ENCODE assay signal across 1 cellular context in the genomic region with DNA sequence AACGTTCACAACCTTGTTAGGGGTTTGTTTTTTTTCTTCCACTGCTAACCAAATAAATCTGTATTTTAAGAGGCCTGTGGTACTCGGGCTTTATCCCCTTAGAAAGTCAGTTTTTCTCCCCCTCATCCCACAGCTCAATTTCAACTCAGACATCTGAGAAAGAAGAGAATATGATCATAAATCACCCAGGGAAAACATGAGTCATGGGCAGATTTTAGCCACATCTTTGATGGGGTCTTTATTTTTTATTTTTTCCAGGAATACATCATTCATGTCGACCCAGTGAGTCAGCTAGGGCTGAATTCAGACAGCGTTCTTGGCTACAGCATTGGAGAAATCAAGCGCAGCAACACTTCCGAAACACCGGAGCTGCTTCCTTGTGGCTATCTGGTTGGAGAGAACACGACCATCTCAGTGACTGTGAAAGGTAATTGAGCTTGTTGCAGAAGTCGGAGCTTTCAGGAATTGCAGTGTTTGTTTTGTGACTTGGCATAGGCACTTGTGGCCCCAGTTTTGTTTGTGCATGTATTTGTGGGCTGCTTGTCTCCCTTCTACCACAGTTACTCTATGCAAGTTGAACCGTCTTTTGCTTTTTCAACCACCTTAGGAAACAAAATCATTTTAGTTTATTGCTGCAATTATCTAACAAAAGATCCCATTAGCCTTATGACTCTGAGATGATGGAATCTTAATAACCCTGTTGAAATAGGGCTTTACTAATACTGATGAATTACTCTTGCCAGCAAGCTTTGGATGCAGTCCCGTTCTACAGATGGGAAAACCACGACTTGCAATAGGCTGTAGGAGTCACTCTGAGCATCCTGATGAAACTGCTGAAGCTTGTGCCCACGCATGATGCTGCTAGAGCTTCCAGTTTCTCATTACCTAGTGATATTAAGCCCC.
A peak's percentile ranks its signal among the peaks of the same experiment; 100 is the strongest.
TF ChIP-seq lines count a peak whose summit lies in the region.

No MANE protein-coding gene starts in this region.

TF ChIP-seq in HEK293, 187 proteins besides CTCF, POLR2A, EP300 and RAD21 (continued from another document and continues in another):
- TF ChIP-seq, protein P1, sequence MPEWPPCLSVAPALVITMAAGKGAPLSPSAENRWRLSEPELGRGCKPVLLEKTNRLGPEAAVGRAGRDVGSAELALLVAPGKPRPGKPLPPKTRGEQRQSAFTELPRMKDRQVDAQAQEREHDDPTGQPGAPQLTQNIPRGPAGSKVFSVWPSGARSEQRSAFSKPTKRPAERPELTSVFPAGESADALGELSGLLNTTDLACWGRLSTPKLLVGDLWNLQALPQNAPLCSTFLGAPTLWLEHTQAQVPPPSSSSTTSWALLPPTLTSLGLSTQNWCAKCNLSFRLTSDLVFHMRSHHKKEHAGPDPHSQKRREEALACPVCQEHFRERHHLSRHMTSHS (tag by site-specific recombination; IDR thresholded peaks at IDR 0.05) = no peak
- TF ChIP-seq, protein P2, sequence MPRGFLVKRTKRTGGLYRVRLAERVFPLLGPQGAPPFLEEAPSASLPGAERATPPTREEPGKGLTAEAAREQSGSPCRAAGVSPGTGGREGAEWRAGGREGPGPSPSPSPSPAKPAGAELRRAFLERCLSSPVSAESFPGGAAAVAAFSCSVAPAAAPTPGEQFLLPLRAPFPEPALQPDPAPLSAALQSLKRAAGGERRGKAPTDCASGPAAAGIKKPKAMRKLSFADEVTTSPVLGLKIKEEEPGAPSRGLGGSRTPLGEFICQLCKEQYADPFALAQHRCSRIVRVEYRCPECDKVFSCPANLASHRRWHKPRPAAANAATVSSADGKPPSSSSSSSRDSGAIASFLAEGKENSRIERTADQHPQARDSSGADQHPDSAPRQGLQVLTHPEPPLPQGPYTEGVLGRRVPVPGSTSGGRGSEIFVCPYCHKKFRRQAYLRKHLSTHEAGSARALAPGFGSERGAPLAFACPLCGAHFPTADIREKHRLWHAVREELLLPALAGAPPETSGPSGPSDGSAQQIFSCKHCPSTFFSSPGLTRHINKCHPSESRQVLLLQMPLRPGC (tag by site-specific recombination; IDR thresholded peaks at IDR 0.05) = 0 out of 2 replicates have a peak, but pooled peaks have one; percentile 23
- TF ChIP-seq OSR2 (tag by site-specific recombination; IDR thresholded peaks at IDR 0.05) = peak; percentile 64
- no peak for TF ChIP-seq ZSCAN23 (tag by site-specific recombination; IDR thresholded peaks at IDR 0.05)
- TF ChIP-seq EGR2 (tag by site-specific recombination; IDR thresholded peaks at IDR 0.05; ENCODE audit: low read depth) = no peak
- TF ChIP-seq ZNF169 (tag by site-specific recombination; IDR thresholded peaks at IDR 0.05) = no peak
- TF ChIP-seq ZNF621 (tag by site-specific recombination; IDR thresholded peaks at IDR 0.05) = no peak
- TF ChIP-seq ZEB2 (tag by site-specific recombination; IDR thresholded peaks at IDR 0.05) = 0 out of 2 replicates have a peak, but pooled peaks have one; percentile 41
- TF ChIP-seq, protein P3, sequence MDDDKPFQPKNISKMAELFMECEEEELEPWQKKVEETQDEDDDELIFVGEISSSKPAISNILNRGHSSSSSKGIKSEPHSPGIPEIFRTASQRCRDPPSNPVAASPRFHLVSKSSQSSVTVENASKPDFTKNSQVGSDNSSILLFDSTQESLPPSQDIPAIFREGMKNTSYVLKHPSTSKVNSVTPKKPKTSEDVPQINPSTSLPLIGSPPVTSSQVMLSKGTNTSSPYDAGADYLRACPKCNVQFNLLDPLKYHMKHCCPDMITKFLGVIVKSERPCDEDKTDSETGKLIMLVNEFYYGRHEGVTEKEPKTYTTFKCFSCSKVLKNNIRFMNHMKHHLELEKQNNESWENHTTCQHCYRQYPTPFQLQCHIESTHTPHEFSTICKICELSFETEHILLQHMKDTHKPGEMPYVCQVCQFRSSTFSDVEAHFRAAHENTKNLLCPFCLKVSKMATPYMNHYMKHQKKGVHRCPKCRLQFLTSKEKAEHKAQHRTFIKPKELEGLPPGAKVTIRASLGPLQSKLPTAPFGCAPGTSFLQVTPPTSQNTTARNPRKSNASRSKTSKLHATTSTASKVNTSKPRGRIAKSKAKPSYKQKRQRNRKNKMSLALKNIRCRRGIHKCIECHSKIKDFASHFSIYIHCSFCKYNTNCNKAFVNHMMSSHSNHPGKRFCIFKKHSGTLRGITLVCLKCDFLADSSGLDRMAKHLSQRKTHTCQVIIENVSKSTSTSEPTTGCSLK (tag by site-specific recombination; IDR thresholded peaks at IDR 0.05) = no peak
- TF ChIP-seq ZBTB8A (tag by site-specific recombination; IDR thresholded peaks at IDR 0.05) = no peak; the same call in 1 of the 2 replicates
- TF ChIP-seq ZNF335 (tag by site-specific recombination; conservative IDR thresholded peaks at IDR 0.05) = no peak
- TF ChIP-seq, protein P4, sequence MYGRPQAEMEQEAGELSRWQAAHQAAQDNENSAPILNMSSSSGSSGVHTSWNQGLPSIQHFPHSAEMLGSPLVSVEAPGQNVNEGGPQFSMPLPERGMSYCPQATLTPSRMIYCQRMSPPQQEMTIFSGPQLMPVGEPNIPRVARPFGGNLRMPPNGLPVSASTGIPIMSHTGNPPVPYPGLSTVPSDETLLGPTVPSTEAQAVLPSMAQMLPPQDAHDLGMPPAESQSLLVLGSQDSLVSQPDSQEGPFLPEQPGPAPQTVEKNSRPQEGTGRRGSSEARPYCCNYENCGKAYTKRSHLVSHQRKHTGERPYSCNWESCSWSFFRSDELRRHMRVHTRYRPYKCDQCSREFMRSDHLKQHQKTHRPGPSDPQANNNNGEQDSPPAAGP (tag by site-specific recombination; IDR thresholded peaks at IDR 0.05) = no peak
- TF ChIP-seq ZNF670 (tag by site-specific recombination; IDR thresholded peaks at IDR 0.05; ENCODE audit: low read depth) = no peak
- peak; percentile 44; the same call in 1 of the 2 replicates for TF ChIP-seq SCRT1 (tag by site-specific recombination; IDR thresholded peaks at IDR 0.05; ENCODE audit: borderline replicate concordance)
- no peak for TF ChIP-seq ZNF324 (tag by site-specific recombination; IDR thresholded peaks at IDR 0.05)
- TF ChIP-seq ZNF658 (tag by site-specific recombination; IDR thresholded peaks at IDR 0.05) = no peak
- no peak for TF ChIP-seq ZNF2 (tag by site-specific recombination; IDR thresholded peaks at IDR 0.05)
- TF ChIP-seq ZIC2 (tag by site-specific recombination; IDR thresholded peaks at IDR 0.05) = no peak
- TF ChIP-seq, protein P5, sequence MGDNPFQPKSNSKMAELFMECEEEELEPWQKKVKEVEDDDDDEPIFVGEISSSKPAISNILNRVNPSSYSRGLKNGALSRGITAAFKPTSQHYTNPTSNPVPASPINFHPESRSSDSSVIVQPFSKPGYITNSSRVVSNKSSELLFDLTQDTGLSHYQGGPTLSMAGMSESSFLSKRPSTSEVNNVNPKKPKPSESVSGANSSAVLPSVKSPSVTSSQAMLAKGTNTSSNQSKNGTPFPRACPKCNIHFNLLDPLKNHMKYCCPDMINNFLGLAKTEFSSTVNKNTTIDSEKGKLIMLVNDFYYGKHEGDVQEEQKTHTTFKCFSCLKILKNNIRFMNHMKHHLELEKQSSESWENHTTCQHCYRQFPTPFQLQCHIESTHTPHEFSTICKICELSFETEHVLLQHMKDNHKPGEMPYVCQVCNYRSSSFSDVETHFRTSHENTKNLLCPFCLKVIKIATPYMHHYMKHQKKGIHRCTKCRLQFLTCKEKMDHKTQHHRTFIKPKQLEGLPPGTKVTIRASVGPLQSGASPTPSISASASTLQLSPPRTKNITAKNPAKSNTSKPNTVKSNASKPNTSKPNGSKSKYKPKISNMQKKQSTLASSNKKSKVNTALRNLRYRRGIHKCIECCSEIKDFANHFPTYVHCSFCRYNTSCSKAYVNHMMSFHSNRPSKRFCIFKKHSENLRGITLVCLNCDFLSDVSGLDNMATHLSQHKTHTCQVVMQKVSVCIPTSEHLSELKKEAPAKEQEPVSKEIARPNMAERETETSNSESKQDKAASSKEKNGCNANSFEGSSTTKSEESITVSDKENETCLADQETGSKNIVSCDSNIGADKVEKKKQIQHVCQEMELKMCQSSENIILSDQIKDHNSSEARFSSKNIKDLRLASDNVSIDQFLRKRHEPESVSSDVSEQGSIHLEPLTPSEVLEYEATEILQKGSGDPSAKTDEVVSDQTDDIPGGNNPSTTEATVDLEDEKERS (tag by site-specific recombination; IDR thresholded peaks at IDR 0.05) = no peak
- TF ChIP-seq ZNF777 (tag by site-specific recombination; IDR thresholded peaks at IDR 0.05; ENCODE audit: borderline replicate concordance) = no peak
- TF ChIP-seq, protein P6, sequence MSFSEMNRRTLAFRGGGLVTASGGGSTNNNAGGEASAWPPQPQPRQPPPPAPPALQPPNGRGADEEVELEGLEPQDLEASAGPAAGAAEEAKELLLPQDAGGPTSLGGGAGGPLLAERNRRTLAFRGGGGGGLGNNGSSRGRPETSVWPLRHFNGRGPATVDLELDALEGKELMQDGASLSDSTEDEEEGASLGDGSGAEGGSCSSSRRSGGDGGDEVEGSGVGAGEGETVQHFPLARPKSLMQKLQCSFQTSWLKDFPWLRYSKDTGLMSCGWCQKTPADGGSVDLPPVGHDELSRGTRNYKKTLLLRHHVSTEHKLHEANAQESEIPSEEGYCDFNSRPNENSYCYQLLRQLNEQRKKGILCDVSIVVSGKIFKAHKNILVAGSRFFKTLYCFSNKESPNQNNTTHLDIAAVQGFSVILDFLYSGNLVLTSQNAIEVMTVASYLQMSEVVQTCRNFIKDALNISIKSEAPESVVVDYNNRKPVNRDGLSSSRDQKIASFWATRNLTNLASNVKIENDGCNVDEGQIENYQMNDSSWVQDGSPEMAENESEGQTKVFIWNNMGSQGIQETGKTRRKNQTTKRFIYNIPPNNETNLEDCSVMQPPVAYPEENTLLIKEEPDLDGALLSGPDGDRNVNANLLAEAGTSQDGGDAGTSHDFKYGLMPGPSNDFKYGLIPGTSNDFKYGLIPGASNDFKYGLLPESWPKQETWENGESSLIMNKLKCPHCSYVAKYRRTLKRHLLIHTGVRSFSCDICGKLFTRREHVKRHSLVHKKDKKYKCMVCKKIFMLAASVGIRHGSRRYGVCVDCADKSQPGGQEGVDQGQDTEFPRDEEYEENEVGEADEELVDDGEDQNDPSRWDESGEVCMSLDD (tag by site-specific recombination; IDR thresholded peaks at IDR 0.05) = no peak
- TF ChIP-seq KLF8 (tag by site-specific recombination; IDR thresholded peaks at IDR 0.05) = no peak
- TF ChIP-seq ZNF596 (tag by site-specific recombination; IDR thresholded peaks at IDR 0.05) = no peak
- no peak for TF ChIP-seq ZNF155 (tag by site-specific recombination; IDR thresholded peaks at IDR 0.05)
- TF ChIP-seq, protein P7, sequence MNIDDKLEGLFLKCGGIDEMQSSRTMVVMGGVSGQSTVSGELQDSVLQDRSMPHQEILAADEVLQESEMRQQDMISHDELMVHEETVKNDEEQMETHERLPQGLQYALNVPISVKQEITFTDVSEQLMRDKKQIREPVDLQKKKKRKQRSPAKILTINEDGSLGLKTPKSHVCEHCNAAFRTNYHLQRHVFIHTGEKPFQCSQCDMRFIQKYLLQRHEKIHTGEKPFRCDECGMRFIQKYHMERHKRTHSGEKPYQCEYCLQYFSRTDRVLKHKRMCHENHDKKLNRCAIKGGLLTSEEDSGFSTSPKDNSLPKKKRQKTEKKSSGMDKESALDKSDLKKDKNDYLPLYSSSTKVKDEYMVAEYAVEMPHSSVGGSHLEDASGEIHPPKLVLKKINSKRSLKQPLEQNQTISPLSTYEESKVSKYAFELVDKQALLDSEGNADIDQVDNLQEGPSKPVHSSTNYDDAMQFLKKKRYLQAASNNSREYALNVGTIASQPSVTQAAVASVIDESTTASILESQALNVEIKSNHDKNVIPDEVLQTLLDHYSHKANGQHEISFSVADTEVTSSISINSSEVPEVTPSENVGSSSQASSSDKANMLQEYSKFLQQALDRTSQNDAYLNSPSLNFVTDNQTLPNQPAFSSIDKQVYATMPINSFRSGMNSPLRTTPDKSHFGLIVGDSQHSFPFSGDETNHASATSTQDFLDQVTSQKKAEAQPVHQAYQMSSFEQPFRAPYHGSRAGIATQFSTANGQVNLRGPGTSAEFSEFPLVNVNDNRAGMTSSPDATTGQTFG (tag by site-specific recombination; IDR thresholded peaks at IDR 0.05; ENCODE audit: borderline replicate concordance) = no peak
- TF ChIP-seq ZNF701 (tag by site-specific recombination; IDR thresholded peaks at IDR 0.05) = no peak
- TF ChIP-seq ZBTB20 (tag by site-specific recombination; IDR thresholded peaks at IDR 0.05) = no peak
- peak; percentile 36; the same call in 1 of the 2 replicates for TF ChIP-seq ZNF76 (tag by site-specific recombination; IDR thresholded peaks at IDR 0.05; ENCODE audit: borderline replicate concordance, low read depth)
- TF ChIP-seq, protein P8, sequence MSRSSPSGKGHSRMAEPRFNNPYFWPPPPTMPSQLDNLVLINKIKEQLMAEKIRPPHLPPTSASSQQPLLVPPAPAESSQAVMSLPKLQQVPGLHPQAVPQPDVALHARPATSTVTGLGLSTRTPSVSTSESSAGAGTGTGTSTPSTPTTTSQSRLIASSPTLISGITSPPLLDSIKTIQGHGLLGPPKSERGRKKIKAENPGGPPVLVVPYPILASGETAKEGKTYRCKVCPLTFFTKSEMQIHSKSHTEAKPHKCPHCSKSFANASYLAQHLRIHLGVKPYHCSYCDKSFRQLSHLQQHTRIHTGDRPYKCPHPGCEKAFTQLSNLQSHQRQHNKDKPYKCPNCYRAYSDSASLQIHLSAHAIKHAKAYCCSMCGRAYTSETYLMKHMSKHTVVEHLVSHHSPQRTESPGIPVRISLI (tag by site-specific recombination; IDR thresholded peaks at IDR 0.05) = no peak
- TF ChIP-seq ZNF112 (tag by site-specific recombination; IDR thresholded peaks at IDR 0.05) = no peak
- TF ChIP-seq ZNF654 (tag by site-specific recombination; IDR thresholded peaks at IDR 0.05; ENCODE audit: low read depth) = no peak
- no peak for TF ChIP-seq ZNF837 (tag by site-specific recombination; IDR thresholded peaks at IDR 0.05)
- TF ChIP-seq ZNF473 (tag by site-specific recombination; IDR thresholded peaks at IDR 0.05) = no peak
- no peak for TF ChIP-seq SP2 (tag by site-specific recombination; IDR thresholded peaks at IDR 0.05)
- TF ChIP-seq, protein P9, sequence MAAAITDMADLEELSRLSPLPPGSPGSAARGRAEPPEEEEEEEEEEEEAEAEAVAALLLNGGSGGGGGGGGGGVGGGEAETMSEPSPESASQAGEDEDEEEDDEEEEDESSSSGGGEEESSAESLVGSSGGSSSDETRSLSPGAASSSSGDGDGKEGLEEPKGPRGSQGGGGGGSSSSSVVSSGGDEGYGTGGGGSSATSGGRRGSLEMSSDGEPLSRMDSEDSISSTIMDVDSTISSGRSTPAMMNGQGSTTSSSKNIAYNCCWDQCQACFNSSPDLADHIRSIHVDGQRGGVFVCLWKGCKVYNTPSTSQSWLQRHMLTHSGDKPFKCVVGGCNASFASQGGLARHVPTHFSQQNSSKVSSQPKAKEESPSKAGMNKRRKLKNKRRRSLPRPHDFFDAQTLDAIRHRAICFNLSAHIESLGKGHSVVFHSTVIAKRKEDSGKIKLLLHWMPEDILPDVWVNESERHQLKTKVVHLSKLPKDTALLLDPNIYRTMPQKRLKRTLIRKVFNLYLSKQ (tag by site-specific recombination; IDR thresholded peaks at IDR 0.05; ENCODE audit: borderline replicate concordance) = no peak
- peak; percentile 68 for TF ChIP-seq FEZF1 (tag by site-specific recombination; IDR thresholded peaks at IDR 0.05)
